In the genomic region with DNA sequence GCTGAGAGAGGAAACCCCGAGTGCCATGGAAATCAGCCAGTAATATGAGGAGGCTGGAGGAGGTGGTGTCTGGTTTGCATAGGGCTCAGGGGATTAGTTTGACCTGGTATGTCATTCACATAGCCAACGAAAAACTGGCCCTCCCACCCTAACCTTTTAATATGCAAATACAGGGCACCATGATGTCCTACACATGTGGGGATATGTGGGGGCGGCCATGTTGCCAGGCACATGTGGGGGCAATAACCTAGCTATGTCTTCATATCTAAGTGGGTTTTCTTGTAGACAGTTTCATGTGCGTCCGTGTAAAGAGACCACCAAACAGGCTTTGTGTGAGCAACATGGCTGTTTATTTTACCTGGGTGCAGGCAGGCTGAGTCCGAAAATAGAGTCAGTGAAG, we compare ENCODE assay signal across 18 cellular contexts.
A peak's percentile ranks its signal among the peaks of the same experiment; 100 is the strongest.
DNase-seq lines count a peak whose midpoint lies in the region; ATAC-seq, FAIRE-seq and TF ChIP-seq lines count a peak whose summit lies in the region.
"Had no signal": no experiment of that assay in that cellular context is flagged by ENCODE, and none has a peak within 500 bp of the region (broad histone marks: within the 10 kb centered on the region; RNA-seq: fewer than 3 reads in every experiment).

No MANE protein-coding gene starts in this region.

- H4K20me1 ChIP-seq in Loucy (ENCODE audit: insufficient read depth, low read length, poor library complexity, severe bottlenecking) (no peaks in the 10 kb centered on the region), H1 (replicated peaks in 1 of 2; ENCODE audit: control insufficient read depth in 1 of 2, insufficient read depth in 2 of 2, low read length in 2 of 2) (no peaks in the 10 kb centered on the region), PC-3 (ENCODE audit: low read length) (no peaks in the 10 kb centered on the region)

- no peak overlapping the region for H3K23ac ChIP-seq in H1 (ENCODE audit: insufficient read length)

- H3K27ac ChIP-seq in H1 (ENCODE audit: low read depth, low read length) (peak overlapping the region; percentile 85), PC-3 (ENCODE audit: low read length) (no peak overlapping the region)
- H3K27ac ChIP-seq: SK-N-MC had no signal

- H4K5ac ChIP-seq in H1 (ENCODE audit: insufficient read length, low read depth, low read length), result peak overlapping the region; percentile 67

- peak overlapping the region; percentile 93 for H4K91ac ChIP-seq in H1 (replicated peaks; ENCODE audit: insufficient read length, low read length)

- TF ChIP-seq RAD21 in H1 (IDR thresholded peaks at IDR 0.05 in 1 of 2, conservative IDR thresholded peaks at IDR 0.05 in 1 of 2; ENCODE audit: low read depth in 2 of 2, low read length in 2 of 2), result no peak

- peak overlapping the region; percentile 86; the same call in 1 of the 2 replicates for H2BK20ac ChIP-seq in H1 (ENCODE audit: low read length)

- H3K4me1 ChIP-seq in ES-I3 (ENCODE audit: insufficient read depth, low read length) (peaks cover 20% of the 10 kb centered on the region), Loucy (ENCODE audit: insufficient read depth, low read length, poor library complexity, severe bottlenecking) (peaks cover 6% of the 10 kb centered on the region), H1 (replicated peaks in 1 of 4; ENCODE audit: control insufficient read depth in 3 of 4, insufficient read depth in 4 of 4, low read length in 3 of 4) (peaks cover 2 to 7% (median 3%) of the 10 kb centered on the region in 4 experiments; a peak in 5 of 7 replicates), PC-3 (ENCODE audit: insufficient read depth, low read length) (no peaks in the 10 kb centered on the region)

- H3K4me2 ChIP-seq in Loucy (ENCODE audit: low read depth, low read length, poor library complexity, severe bottlenecking) (no peak overlapping the region), H1 (ENCODE audit: insufficient read depth in 1 of 2, low read depth in 2 of 2, low read length in 2 of 2) (peak overlapping the region; percentile 42 to 54; a peak in 3 of 4 replicates), PC-3 (ENCODE audit: low read length) (no peak overlapping the region)

- H3K18ac ChIP-seq in H1 (ENCODE audit: extremely low read depth, low read length), result peak overlapping the region; percentile 78; the same call in 1 of the 2 replicates

- no peak for ATAC-seq in HG03159 (IDR thresholded peaks at IDR 0.05; ENCODE audit: unreplicated experiment)
- ATAC-seq in PC-3, result no peak
- ATAC-seq: GM12878 had no signal

- TF ChIP-seq CTCF in Loucy (conservative IDR thresholded peaks at IDR 0.05; ENCODE audit: low read length) (no peak), H1 (IDR thresholded peaks at IDR 0.05; ENCODE audit: control extremely low read depth in 1 of 3, insufficient read depth in 1 of 3, low read depth in 1 of 3, low read length in 3 of 3) (no peak), PC-3 (conservative IDR thresholded peaks at IDR 0.05; ENCODE audit: low read depth, low read length) (no peak)

- POLR2A ChIA-PET in H1 (lab: Charles Lee; ENCODE audit: partially characterized antibody), result interaction anchor here (0.9 to 2.1 kb wide), 5 partner anchors 10 to 173 kb away, joined by 3 to 8 read pairs (median 5); a partner anchor contains a TSS
- POLR2A ChIA-PET in PC-3 (lab: Charles Lee; ENCODE audit: unreplicated experiment), result no interaction called here

- H2BK120ac ChIP-seq in H1 (replicated peaks; ENCODE audit: low read depth, low read length), result peak overlapping the region; percentile 94

- no peak overlapping the region for H3K56ac ChIP-seq in H1 (replicated peaks; ENCODE audit: insufficient read length, low read depth, low read length)

- no peaks in the 10 kb centered on the region for H3K79me1 ChIP-seq in H1 (ENCODE audit: low read depth, low read length)

- no peaks in the 10 kb centered on the region for H3K23me2 ChIP-seq in H1 (ENCODE audit: low read depth, low read length)

- FAIRE-seq in H1 (lab: Jason Lieb, UNC), result peak; percentile 97
- FAIRE-seq: A204.1, GM12878, GM18507 had no signal

- H3F3A ChIP-seq in Loucy (ENCODE audit: low read depth) (no peaks in the 10 kb centered on the region), PC-3 (ENCODE audit: low read length, unreplicated experiment) (no peaks in the 10 kb centered on the region)

- H2AFZ ChIP-seq in Loucy (ENCODE audit: low read length) (0 out of 2 replicates have a peak overlapping the region, but pooled peaks have one; percentile 45), H1 (ENCODE audit: low read length) (no peak overlapping the region), PC-3 (ENCODE audit: low read length) (no peak overlapping the region)

- CTCF ChIA-PET in H1 (lab: Charles Lee; ENCODE audit: partially characterized antibody) (interaction anchor here (0.7 kb wide), 1 partner anchor 92 kb away, joined by 3 read pairs; no protein-coding TSS in a partner anchor), PC-3 (lab: Charles Lee) (no interaction called here)

- peak in 1 of 2 experiments; percentile 28; a peak in 1 of 3 replicates for TF ChIP-seq POLR2A in H1 (IDR thresholded peaks at IDR 0.05; ENCODE audit: control extremely low read depth in 1 of 2, low read depth in 2 of 2, low read length in 2 of 2)

- no peaks in the 10 kb centered on the region; the same call in 1 of the 2 replicates for H3K9me2 ChIP-seq in Loucy (replicated peaks; ENCODE audit: low read depth, low read length)
- no peaks in the 10 kb centered on the region for H3K9me2 ChIP-seq in PC-3 (replicated peaks; ENCODE audit: low read length)

- H3K36me3 ChIP-seq in ES-I3 (ENCODE audit: insufficient read depth, low read length) (no peaks in the 10 kb centered on the region), Loucy (ENCODE audit: insufficient read depth, low read length) (no peaks in the 10 kb centered on the region), H1 (ENCODE audit: control insufficient read depth in 2 of 4, insufficient read depth in 4 of 4, low read length in 3 of 4) (no peaks in the 10 kb centered on the region), PC-3 (ENCODE audit: low read depth, low read length) (no peaks in the 10 kb centered on the region)

- intact Hi-C loops in PC-3 (cut with micrococcal nuclease), result no loop called here

- H3K9me3 ChIP-seq in ES-I3 (ENCODE audit: control insufficient read depth, insufficient read depth, low read length) (peaks cover 9% of the 10 kb centered on the region; the same call in 1 of the 2 replicates), Loucy (ENCODE audit: insufficient read depth, low read depth, low read length) (no peaks in the 10 kb centered on the region), H1 (ENCODE audit: insufficient read depth in 2 of 2, low read depth in 1 of 2, low read length in 1 of 2) (0 out of 4 replicates have a peak, but pooled peaks cover 0 to 3% of the 10 kb centered on the region in 2 experiments), PC-3 (ENCODE audit: low read length) (no peaks in the 10 kb centered on the region)

- H3K4ac ChIP-seq in H1 (replicated peaks; ENCODE audit: insufficient read length, low read depth, low read length), result no peak overlapping the region

- no peak for TF ChIP-seq EP300 in H1 (IDR thresholded peaks at IDR 0.05; ENCODE audit: borderline replicate concordance in 1 of 2, low read depth in 2 of 2, low read length in 2 of 2)

- DNase-seq in H1 (ENCODE audit: low read depth in 1 of 2, low spot score in 2 of 2) (peak; percentile 54 to 73), iPS-NIHi11 (ENCODE audit: low spot score) (peak; percentile 27), PC-3 (no peak)
- DNase-seq in activated CD4-positive, alpha-beta T cell treated with anti-CD3 and anti-CD28 coated beads, Interleukin-2, amount 50 U/mL, for 48 hours, result no peak
- DNase-seq in stimulated activated CD4-positive, alpha-beta T cell treated with anti-CD3 and anti-CD28 coated beads, Interleukin-4, amount 100 ng/mL, for 1 hour, result no peak
- DNase-seq: C1 segment of cervical spinal cord, DMS153, Kasumi-1, NCI-H1417, NCI-H2029, NCI-H524 treated with DMSO at 0.1 percent for 48 hours had no signal

- peak overlapping the region; percentile 68; the same call in 1 of the 2 replicates for H2BK12ac ChIP-seq in H1 (ENCODE audit: low read depth, low read length)

- H2AK5ac ChIP-seq in H1 (ENCODE audit: low read depth, low read length), result no peak overlapping the region

- BruUV-seq in PC-3 (replicated peaks; lab: Mats Ljungman, UMichigan), result no TSS peak

- H3K4me3 ChIP-seq in Loucy (ENCODE audit: low read length, poor library complexity, severe bottlenecking), result no peak overlapping the region
- H3K4me3 ChIP-seq in H1 (ENCODE audit: extremely low read depth in 1 of 4, insufficient read depth in 2 of 4, low read depth in 3 of 4, low read length in 4 of 4), result peak overlapping the region in 1 of 4 experiments; percentile 29; a peak in 1 of 8 replicates
- no peak overlapping the region for H3K4me3 ChIP-seq in PC-3 (ENCODE audit: low read length)
- H3K4me3 ChIP-seq: GM12878, SK-N-MC had no signal

- H2BK15ac ChIP-seq in H1 (ENCODE audit: low read length), result no peak overlapping the region

- H3K9ac ChIP-seq in ES-I3 (ENCODE audit: low read depth, low read length), result peak overlapping the region; percentile 17; the same call in 1 of the 2 replicates
- H3K9ac ChIP-seq in Loucy (ENCODE audit: low read depth, low read length, poor library complexity, severe bottlenecking), result no peak overlapping the region
- H3K9ac ChIP-seq in H1 (replicated peaks in 1 of 4; ENCODE audit: extremely low read depth in 1 of 4, low read depth in 3 of 4, low read length in 3 of 4), result peak overlapping the region in 2 of 4 experiments; percentile 42 to 59; a peak in 3 of 7 replicates
- H3K9ac ChIP-seq in PC-3 (ENCODE audit: low read length), result no peak overlapping the region

- H3K14ac ChIP-seq in H1 (ENCODE audit: insufficient read length), result no peak overlapping the region

- H3K27me3 ChIP-seq in Loucy (ENCODE audit: insufficient read depth, low read length, poor library complexity, severe bottlenecking) (no peaks in the 10 kb centered on the region), H1 (replicated peaks in 1 of 4; ENCODE audit: control insufficient read depth in 3 of 4, extremely low read depth in 1 of 4, insufficient read depth in 3 of 4, low read length in 3 of 4) (no peaks in the 10 kb centered on the region), PC-3 (ENCODE audit: low read length) (peaks cover 45% of the 10 kb centered on the region)

- H2BK5ac ChIP-seq in H1 (ENCODE audit: low read depth, low read length), result peak overlapping the region; percentile 98

- no peak overlapping the region for H4K8ac ChIP-seq in H1 (ENCODE audit: extremely low read depth, insufficient read depth, low read length)

- no peaks in the 10 kb centered on the region for H3K79me2 ChIP-seq in Loucy (ENCODE audit: insufficient read depth, low read length)
- H3K79me2 ChIP-seq in H1 (ENCODE audit: control insufficient read depth in 1 of 2, insufficient read depth in 2 of 2, low read length in 2 of 2), result no peaks in the 10 kb centered on the region
- no peaks in the 10 kb centered on the region for H3K79me2 ChIP-seq in PC-3 (ENCODE audit: low read length)

- 52% methylated on average over 6 of the region's 6 CpGs; no CpG with 5 or more reads in 1 of the 2 experiments for WGBS in H1 (ENCODE audit: extremely low coverage in 1 of 2, insufficient coverage in 1 of 2, insufficient read length in 1 of 2, insufficient replicate concordance in 2 of 2, low coverage in 1 of 2, low lambda C conversion rate in 2 of 2, missing lambda C conversion rate in 1 of 2), 2 experiments

TF ChIP-seq in H1, 55 proteins besides CTCF, POLR2A, EP300 and RAD21 (continues in another document):
- TF ChIP-seq TEAD4 (IDR thresholded peaks at IDR 0.05; ENCODE audit: low read depth, low read length), result peak; percentile 49; the same call in 1 of the 2 replicates
- no peak for TF ChIP-seq SAP30 (IDR thresholded peaks at IDR 0.05; ENCODE audit: insufficient read depth, insufficient replicate concordance, low read length)

Comparison
In these comparisons a context has a peak if more than half of its experiments do, and no peak if none do; other contexts are left out.
1. H3K4me2 ChIP-seq: peak in H1 (2 of 2); none in Loucy (single experiment) and PC-3 (single experiment).
2. DNase-seq: peak in H1 (2 of 2) and iPS-NIHi11 (single experiment); none in activated CD4-positive, alpha-beta T cell treated with anti-CD3 and anti-CD28 coated beads, Interleukin-2, amount 50 U/mL, for 48 hours (0 of 2), stimulated activated CD4-positive, alpha-beta T cell treated with anti-CD3 and anti-CD28 coated beads, Interleukin-4, amount 100 ng/mL, for 1 hour (single experiment) and PC-3 (single experiment).